1 cellular context compared by ENCODE assay signal in genomic region chr6:89369009-89369408, GRCh38.
TF ChIP-seq lines count a peak whose summit lies in the region.

No MANE protein-coding gene starts in this region.

TF ChIP-seq in K562, 482 proteins besides CTCF, POLR2A, EP300 and RAD21:
- TF ChIP-seq PRPF4 (IDR thresholded peaks at IDR 0.05; ENCODE audit: insufficient read depth, low read depth, low read length, poor library complexity, severe bottlenecking) (no peak), ARID2 (IDR thresholded peaks at IDR 0.05) (no peak), CREBBP (IDR thresholded peaks at IDR 0.05; ENCODE audit: low read depth, low read length) (no peak), ZNF507 (tag; conservative IDR thresholded peaks at IDR 0.05) (no peak), SRSF3 (IDR thresholded peaks at IDR 0.05; ENCODE audit: insufficient read depth, low read length) (no peak), ZNF518B (CRISPR knock-in tag; IDR thresholded peaks at IDR 0.05) (no peak), SOX6 (IDR thresholded peaks at IDR 0.05) (no peak), C11orf30 (IDR thresholded peaks at IDR 0.05; ENCODE audit: low read depth) (no peak), PML (IDR thresholded peaks at IDR 0.05; ENCODE audit: low read length) (no peak)
- TF ChIP-seq, protein P1, sequence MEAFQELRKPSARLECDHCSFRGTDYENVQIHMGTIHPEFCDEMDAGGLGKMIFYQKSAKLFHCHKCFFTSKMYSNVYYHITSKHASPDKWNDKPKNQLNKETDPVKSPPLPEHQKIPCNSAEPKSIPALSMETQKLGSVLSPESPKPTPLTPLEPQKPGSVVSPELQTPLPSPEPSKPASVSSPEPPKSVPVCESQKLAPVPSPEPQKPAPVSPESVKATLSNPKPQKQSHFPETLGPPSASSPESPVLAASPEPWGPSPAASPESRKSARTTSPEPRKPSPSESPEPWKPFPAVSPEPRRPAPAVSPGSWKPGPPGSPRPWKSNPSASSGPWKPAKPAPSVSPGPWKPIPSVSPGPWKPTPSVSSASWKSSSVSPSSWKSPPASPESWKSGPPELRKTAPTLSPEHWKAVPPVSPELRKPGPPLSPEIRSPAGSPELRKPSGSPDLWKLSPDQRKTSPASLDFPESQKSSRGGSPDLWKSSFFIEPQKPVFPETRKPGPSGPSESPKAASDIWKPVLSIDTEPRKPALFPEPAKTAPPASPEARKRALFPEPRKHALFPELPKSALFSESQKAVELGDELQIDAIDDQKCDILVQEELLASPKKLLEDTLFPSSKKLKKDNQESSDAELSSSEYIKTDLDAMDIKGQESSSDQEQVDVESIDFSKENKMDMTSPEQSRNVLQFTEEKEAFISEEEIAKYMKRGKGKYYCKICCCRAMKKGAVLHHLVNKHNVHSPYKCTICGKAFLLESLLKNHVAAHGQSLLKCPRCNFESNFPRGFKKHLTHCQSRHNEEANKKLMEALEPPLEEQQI (IDR thresholded peaks at IDR 0.05), result no peak
